ENCODE assay signal across 36 cellular contexts in genomic region chrX:103510031-103510430, GRCh38. TPM values are rescaled to one million over a fixed set of nuclear protein-coding genes. Genes with fewer than 3 reads are reported as not detected.
"Had no signal": no experiment of that assay in that cellular context is flagged by ENCODE, and none has a peak within 500 bp of the region (broad histone marks: within the 10 kb centered on the region; RNA-seq: fewer than 3 reads in every experiment).

No MANE protein-coding gene starts in this region.

- H3K9ac ChIP-seq: KMS-11 had no signal

- H3K4me2 ChIP-seq: KMS-11 had no signal

- H3K9me3 ChIP-seq: MG63 had no signal

- H3K27ac ChIP-seq: KMS-11 had no signal

- H3K4me3 ChIP-seq: MG63 had no signal

- H3K36me3 ChIP-seq: MG63 had no signal

- DNase-seq: Karpas-422, Kasumi-1, MG63, MM.1S, MV-4-11, NCI-H1048, NCI-H1092, NCI-H1092 treated with DMSO at 0.1 percent for 48 hours, NCI-H1105, NCI-H1105 treated with DMSO at 0.1 percent for 48 hours, NCI-H1417, NCI-H1417 treated with DMSO at 0.1 percent for 48 hours, NCI-H1436, NCI-H1436 treated with DMSO at 0.1 percent for 48 hours, NCI-H146, NCI-H1694, NCI-H1694 treated with DMSO at 0.1 percent for 48 hours, NCI-H187, NCI-H187 treated with DMSO at 0.1 percent for 48 hours, NCI-H1930, NCI-H2029, NCI-H2029 treated with DMSO at 0.1 percent for 48 hours, NCI-H2081, NCI-H2081 treated with DMSO at 0.1 percent for 48 hours, NCI-H2107, NCI-H2171, NCI-H2171 treated with DMSO at 0.1 percent for 48 hours, NCI-H2227 treated with DMSO at 0.1 percent for 48 hours, NCI-H226, NCI-H345, NCI-H446, NCI-H446 treated with DMSO at 0.1 percent for 48 hours, NCI-H510A, NCI-H510A treated with DMSO at 0.1 percent for 48 hours had no signal

- H3K27me3 ChIP-seq: MG63 had no signal

RNA-seq across cellular contexts. Expression of gene RAB40A, which starts 9.3 kb away (rescaled TPM):
- total RNA-seq: MCF 10A had no signal
